In genomic region chr14:35956376-35957000, GRCh38 we compare ENCODE assay signal across 12 cellular contexts.
DNase-seq lines count a peak whose midpoint lies in the region; ATAC-seq and TF ChIP-seq lines count a peak whose summit lies in the region.
"Had no signal": no experiment of that assay in that cellular context is flagged by ENCODE, and none has a peak within 500 bp of the region (broad histone marks: within the 10 kb centered on the region; RNA-seq: fewer than 3 reads in every experiment).

No MANE protein-coding gene starts in this region.

- H3K4me1 ChIP-seq in OCI-LY3 (ENCODE audit: low read length) (no peaks in the 10 kb centered on the region), neural progenitor cell (peaks cover 53% of the 10 kb centered on the region)
- H3K4me1 ChIP-seq: BLaER1 treated with 17β-estradiol and CSF1 and Interleukin-3, amounts not matched to agents 10 nM and 100 nM had no signal

- DNase-seq in NCI-H2227 (lab: John Stamatoyannopoulos, UW; ENCODE audit: unreplicated experiment) (peak; percentile 66), neural progenitor cell (ENCODE audit: low spot score) (peak; percentile 76), substantia nigra (lab: John Stamatoyannopoulos, UW) (no peak), NCI-H524 (lab: John Stamatoyannopoulos, UW) (no peak), NCI-H1105 treated with DMSO at 0.1 percent for 48 hours (lab: John Stamatoyannopoulos, UW) (no peak)
- DNase-seq: ACHN; CD4-positive, CD25-positive, alpha-beta regulatory T cell had no signal

- H3K4me2 ChIP-seq in OCI-LY3 (ENCODE audit: low read length) (no peak overlapping the region), neural progenitor cell (peak overlapping the region; percentile 57)
- H3K4me2 ChIP-seq: BLaER1 treated with 17β-estradiol and CSF1 and Interleukin-3, amounts not matched to agents 10 nM and 100 nM had no signal

- H2AFZ ChIP-seq in OCI-LY3 (ENCODE audit: low read depth, low read length) (peak overlapping the region; percentile 7; the same call in 1 of the 2 replicates), neural progenitor cell (replicated peaks) (no peak overlapping the region)

- H3K27me3 Mint-ChIP-seq in neural progenitor cell (ENCODE audit: insufficient read depth, low read depth) = peaks cover 29% of the 10 kb centered on the region
- H3K27me3 Mint-ChIP-seq: CD4-positive, CD25-positive, alpha-beta regulatory T cell had no signal

- H3K36me3 ChIP-seq in OCI-LY3 (replicated peaks; ENCODE audit: low read depth, low read length) = no peaks in the 10 kb centered on the region
- H3K36me3 ChIP-seq in neural progenitor cell = no peaks in the 10 kb centered on the region
- H3K36me3 ChIP-seq: BLaER1 treated with 17β-estradiol and CSF1 and Interleukin-3, amounts not matched to agents 10 nM and 100 nM had no signal

- no peak overlapping the region for H3K4me3 Mint-ChIP-seq in neural progenitor cell
- H3K4me3 Mint-ChIP-seq: CD4-positive, CD25-positive, alpha-beta regulatory T cell; IgD-negative memory B cell had no signal

- TF ChIP-seq CTCF in OCI-LY3 (IDR thresholded peaks at IDR 0.05; ENCODE audit: low read depth, low read length) = no peak
- no peak for TF ChIP-seq CTCF in neural progenitor cell (IDR thresholded peaks at IDR 0.05)

- no peak overlapping the region for H3K4me3 ChIP-seq in OCI-LY3 (ENCODE audit: low read length)
- no peak overlapping the region for H3K4me3 ChIP-seq in neural progenitor cell
- H3K4me3 ChIP-seq: BLaER1 treated with 17β-estradiol and CSF1 and Interleukin-3, amounts not matched to agents 10 nM and 100 nM had no signal

- H4K20me1 ChIP-seq in OCI-LY3 (ENCODE audit: insufficient read depth, low read length) = no peaks in the 10 kb centered on the region
- no peaks in the 10 kb centered on the region for H4K20me1 ChIP-seq in neural progenitor cell (ENCODE audit: low read depth)
- H4K20me1 ChIP-seq: BLaER1 treated with 17β-estradiol and CSF1 and Interleukin-3, amounts not matched to agents 10 nM and 100 nM had no signal

- H3K27me3 ChIP-seq in OCI-LY3 (ENCODE audit: low read depth, low read length) (peaks cover 3% of the 10 kb centered on the region; the same call in 1 of the 2 replicates), neural progenitor cell (no peaks in the 10 kb centered on the region)

- no peaks in the 10 kb centered on the region for H3K36me3 Mint-ChIP-seq in neural progenitor cell
- H3K36me3 Mint-ChIP-seq: CD4-positive, CD25-positive, alpha-beta regulatory T cell; IgD-negative memory B cell had no signal

- no peak for ATAC-seq in HG03521 (IDR thresholded peaks at IDR 0.05; ENCODE audit: unreplicated experiment)
- ATAC-seq: HCT116 had no signal

- H3K27ac ChIP-seq in OCI-LY3 (ENCODE audit: low read length) (no peak overlapping the region), neural progenitor cell (no peak overlapping the region), substantia nigra (ENCODE audit: low read depth, low read length, poor library complexity, severe bottlenecking) (peak overlapping the region; percentile 2)
- H3K27ac ChIP-seq: BLaER1 treated with 17β-estradiol and CSF1 and Interleukin-3, amounts not matched to agents 10 nM and 100 nM had no signal

- no peak overlapping the region for H3K27ac Mint-ChIP-seq in neural progenitor cell
- H3K27ac Mint-ChIP-seq: CD4-positive, CD25-positive, alpha-beta regulatory T cell; IgD-negative memory B cell had no signal

- H3K9me3 ChIP-seq in OCI-LY3 (ENCODE audit: insufficient read depth, low read length) (no peaks in the 10 kb centered on the region), neural progenitor cell (ENCODE audit: low read depth) (no peaks in the 10 kb centered on the region)
- H3K9me3 ChIP-seq: BLaER1 treated with 17β-estradiol and CSF1 and Interleukin-3, amounts not matched to agents 10 nM and 100 nM had no signal

- H3K79me2 ChIP-seq in OCI-LY3 (ENCODE audit: low read length) (no peaks in the 10 kb centered on the region), neural progenitor cell (ENCODE audit: low read depth) (no peaks in the 10 kb centered on the region)

- H3K9ac ChIP-seq in OCI-LY3 (ENCODE audit: low read length) = no peak overlapping the region
- no peak overlapping the region for H3K9ac ChIP-seq in neural progenitor cell
- H3K9ac ChIP-seq: BLaER1 treated with 17β-estradiol and CSF1 and Interleukin-3, amounts not matched to agents 10 nM and 100 nM had no signal

- H3F3A ChIP-seq in neural progenitor cell (ENCODE audit: low read depth) = peaks cover 40% of the 10 kb centered on the region

- H3K4me1 Mint-ChIP-seq in neural progenitor cell = peaks cover 25% of the 10 kb centered on the region
- H3K4me1 Mint-ChIP-seq: CD4-positive, CD25-positive, alpha-beta regulatory T cell; IgD-negative memory B cell had no signal

- H3K9me3 Mint-ChIP-seq in neural progenitor cell = no peaks in the 10 kb centered on the region
- H3K9me3 Mint-ChIP-seq: IgD-negative memory B cell had no signal

Comparison
In these comparisons a context has a peak if more than half of its experiments do, and no peak if none do; other contexts are left out.
1. DNase-seq: peak in NCI-H2227 (single experiment) and neural progenitor cell (single experiment); none in substantia nigra (0 of 49), NCI-H524 (0 of 2) and NCI-H1105 treated with DMSO at 0.1 percent for 48 hours (single experiment).